In genomic region chr1:17438977-17439249, GRCh38 we compare ENCODE assay signal across 1 cellular context.
TF ChIP-seq lines count a peak whose summit lies in the region.

No MANE protein-coding gene starts in this region.

TF ChIP-seq in K562, 482 proteins besides CTCF, POLR2A, EP300 and RAD21 (continues in another document):
- peak; percentile 60; the same call in 1 of the 2 replicates for TF ChIP-seq ZBTB40 (IDR thresholded peaks at IDR 0.05)
- TF ChIP-seq ZBTB40 (CRISPR knock-in tag; IDR thresholded peaks at IDR 0.05): no peak
- no peak for TF ChIP-seq TOE1 (IDR thresholded peaks at IDR 0.05; ENCODE audit: borderline replicate concordance)
- no peak for TF ChIP-seq TOE1 (CRISPR knock-in tag; IDR thresholded peaks at IDR 0.05; ENCODE audit: borderline replicate concordance, low read depth)
- no peak for TF ChIP-seq DEAF1 (CRISPR knock-in tag; IDR thresholded peaks at IDR 0.05)
- TF ChIP-seq ZNF174 (CRISPR knock-in tag; IDR thresholded peaks at IDR 0.05): no peak
- TF ChIP-seq ZNF551 (CRISPR knock-in tag; IDR thresholded peaks at IDR 0.05): no peak
- no peak for TF ChIP-seq ZNF274 (IDR thresholded peaks at IDR 0.05; ENCODE audit: borderline replicate concordance, low read depth, low read length)
- TF ChIP-seq CGGBP1 (CRISPR knock-in tag; IDR thresholded peaks at IDR 0.05): no peak
- TF ChIP-seq HNRNPUL1 (IDR thresholded peaks at IDR 0.05; ENCODE audit: low read length): no peak
- TF ChIP-seq PATZ1 (CRISPR knock-in tag; IDR thresholded peaks at IDR 0.05; ENCODE audit: borderline replicate concordance): no peak
- TF ChIP-seq ATF3 (IDR thresholded peaks at IDR 0.05): no peak
- no peak for TF ChIP-seq ATF3 (CRISPR knock-in tag; conservative IDR thresholded peaks at IDR 0.05)
- TF ChIP-seq OTX1 (CRISPR knock-in tag; IDR thresholded peaks at IDR 0.05): no peak
- TF ChIP-seq RBBP5 (IDR thresholded peaks at IDR 0.05; ENCODE audit: borderline replicate concordance, insufficient read depth, low read length, poor library complexity, severe bottlenecking): no peak
- no peak for TF ChIP-seq HBP1 (CRISPR knock-in tag; IDR thresholded peaks at IDR 0.05)
- no peak for TF ChIP-seq POU5F1 (IDR thresholded peaks at IDR 0.05; ENCODE audit: borderline replicate concordance, low read depth, low read length, partially characterized antibody)
- no peak for TF ChIP-seq ARNT (IDR thresholded peaks at IDR 0.05)
- TF ChIP-seq ZNF407 (IDR thresholded peaks at IDR 0.05; ENCODE audit: low read depth): no peak
- TF ChIP-seq MYC (IDR thresholded peaks at IDR 0.05; ENCODE audit: low read depth, low read length): no peak
- no peak; the same call in 1 of the 2 replicates for TF ChIP-seq MYC (CRISPR knock-in tag; IDR thresholded peaks at IDR 0.05; ENCODE audit: borderline replicate concordance, low read depth)
- no peak for TF ChIP-seq GTF2E2 (tag; IDR thresholded peaks at IDR 0.05)
- no peak for TF ChIP-seq TAF1 (IDR thresholded peaks at IDR 0.05; ENCODE audit: control insufficient read depth, extremely low read depth, insufficient read depth, low read length, severe bottlenecking)
- TF ChIP-seq ZKSCAN8 (CRISPR knock-in tag; IDR thresholded peaks at IDR 0.05): no peak
- TF ChIP-seq KLF16 (IDR thresholded peaks at IDR 0.05): no peak
